1 cellular context compared by ENCODE assay signal in genomic region chr12:124085419-124085818, GRCh38.
TF ChIP-seq lines count a peak whose summit lies in the region.

No MANE protein-coding gene starts in this region.

TF ChIP-seq in H1, 55 proteins besides CTCF, POLR2A, EP300 and RAD21 (continued from another document):
- TF ChIP-seq TAF7 (optimal IDR thresholded peaks at IDR 0.05; ENCODE audit: borderline replicate concordance, low read depth, low read length) = no peak
- TF ChIP-seq GABPA (IDR thresholded peaks at IDR 0.05; ENCODE audit: borderline replicate concordance, insufficient read depth, low read length) = no peak
- no peak for TF ChIP-seq SRF (IDR thresholded peaks at IDR 0.05; ENCODE audit: low read depth, low read length)
- TF ChIP-seq, protein P1, sequence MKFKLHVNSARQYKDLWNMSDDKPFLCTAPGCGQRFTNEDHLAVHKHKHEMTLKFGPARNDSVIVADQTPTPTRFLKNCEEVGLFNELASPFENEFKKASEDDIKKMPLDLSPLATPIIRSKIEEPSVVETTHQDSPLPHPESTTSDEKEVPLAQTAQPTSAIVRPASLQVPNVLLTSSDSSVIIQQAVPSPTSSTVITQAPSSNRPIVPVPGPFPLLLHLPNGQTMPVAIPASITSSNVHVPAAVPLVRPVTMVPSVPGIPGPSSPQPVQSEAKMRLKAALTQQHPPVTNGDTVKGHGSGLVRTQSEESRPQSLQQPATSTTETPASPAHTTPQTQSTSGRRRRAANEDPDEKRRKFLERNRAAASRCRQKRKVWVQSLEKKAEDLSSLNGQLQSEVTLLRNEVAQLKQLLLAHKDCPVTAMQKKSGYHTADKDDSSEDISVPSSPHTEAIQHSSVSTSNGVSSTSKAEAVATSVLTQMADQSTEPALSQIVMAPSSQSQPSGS (IDR thresholded peaks at IDR 0.05; ENCODE audit: low read length) = no peak
- TF ChIP-seq SP4 (IDR thresholded peaks at IDR 0.05; ENCODE audit: low read length) = no peak
- TF ChIP-seq ATF3 (IDR thresholded peaks at IDR 0.05; ENCODE audit: insufficient read depth, low read depth, low read length) = no peak
